In the genomic region with DNA sequence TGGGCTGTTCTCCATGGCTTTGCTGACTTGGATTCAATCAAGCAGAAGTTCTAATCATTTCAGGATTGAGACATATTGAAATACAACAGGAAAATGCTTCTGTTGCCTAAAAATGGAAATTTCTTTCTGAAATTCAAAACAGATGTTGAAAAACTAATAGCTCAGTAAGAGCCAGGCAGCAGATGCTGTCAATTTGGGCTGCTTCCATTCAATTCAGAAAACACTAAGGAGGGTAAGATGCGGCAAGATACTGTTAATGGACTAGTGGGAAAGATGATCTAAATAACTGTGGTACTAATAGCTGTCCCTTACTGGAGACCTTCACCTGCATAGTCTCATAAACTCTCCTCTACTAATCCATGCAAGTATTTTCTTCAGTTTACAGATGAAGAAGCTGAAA, we compare ENCODE assay signal across 22 cellular contexts. TPM values are rescaled to one million over a fixed set of nuclear protein-coding genes. Genes with fewer than 3 reads are reported as not detected.
A peak's percentile ranks its signal among the peaks of the same experiment; 100 is the strongest.
DNase-seq lines count a peak whose midpoint lies in the region; ATAC-seq and TF ChIP-seq lines count a peak whose summit lies in the region.
"Had no signal": no experiment of that assay in that cellular context is flagged by ENCODE, and none has a peak within 500 bp of the region (broad histone marks: within the 10 kb centered on the region; RNA-seq: fewer than 3 reads in every experiment).

No MANE protein-coding gene starts in this region.

- H3K4me1 ChIP-seq in psoas muscle: no peaks in the 10 kb centered on the region
- H3K4me1 ChIP-seq: HAP-1 had no signal

- H3K27me3 ChIP-seq in psoas muscle (ENCODE audit: insufficient read depth in 3 of 3, low read length in 2 of 3): peaks cover 0 to 12% (median 0%) of the 10 kb centered on the region in 3 donors

- no peak overlapping the region for H3K4me3 Mint-ChIP-seq in activated T-helper 17 cell treated with anti-CD3 and anti-CD28 coated beads, Interleukin-2, amount 50 U/mL, for 72 hours
- H3K4me3 Mint-ChIP-seq: CD4-positive, alpha-beta memory T cell; HFFc6 had no signal

- H3K27ac ChIP-seq in psoas muscle: no peak overlapping the region
- H3K27ac ChIP-seq: 22Rv1 had no signal

- H3K27me3 Mint-ChIP-seq in activated T-helper 17 cell treated with anti-CD3 and anti-CD28 coated beads, Interleukin-2, amount 50 U/mL, for 72 hours: peaks cover 9% of the 10 kb centered on the region

- 83 to 94% (median 86%) methylated on average over 1 of the region's 1 CpG for WGBS in psoas muscle, 3 donors

- DNase-seq in AG10803 (ENCODE audit: low read depth) (peak; percentile 7), NCI-H1694 treated with DMSO at 0.1 percent for 48 hours (lab: John Stamatoyannopoulos, UW) (peak; percentile 36), fibroblast of peridontal ligament (ENCODE audit: extremely low read depth) (peak; percentile 29), sciatic nerve (ENCODE audit: low spot score) (no peak), psoas muscle (no peak)
- no peak for DNase-seq in stimulated activated CD8-positive, alpha-beta memory T cell treated with anti-CD3 and anti-CD28 coated beads, Interleukin-4, amount 100 ng/mL, for 48 hours
- DNase-seq: AML-193; C1 segment of cervical spinal cord; Calu3; CD4-positive, alpha-beta memory T cell; COR-L47; DMS53; DMS79 treated with DMSO at 0.1 percent for 48 hours; GF-D8; GOT3; HFFc6 had no signal

- H3K27ac Mint-ChIP-seq in activated T-helper 17 cell treated with anti-CD3 and anti-CD28 coated beads, Interleukin-2, amount 50 U/mL, for 72 hours: no peak overlapping the region
- H3K27ac Mint-ChIP-seq: CD4-positive, alpha-beta memory T cell; HFFc6 had no signal

- H3K4me3 ChIP-seq in AG10803 (ENCODE audit: low read length) (no peak overlapping the region), psoas muscle (no peak overlapping the region)
- H3K4me3 ChIP-seq: HAP-1 had no signal

- intact Hi-C loops in sciatic nerve (cut with DNase I) (no loop called here), psoas muscle (cut with DNase I) (no loop called here)

- no peaks in the 10 kb centered on the region for H3K4me1 Mint-ChIP-seq in activated T-helper 17 cell treated with anti-CD3 and anti-CD28 coated beads, Interleukin-2, amount 50 U/mL, for 72 hours
- H3K4me1 Mint-ChIP-seq: CD4-positive, alpha-beta memory T cell had no signal

- no peaks in the 10 kb centered on the region for H3K36me3 ChIP-seq in psoas muscle (ENCODE audit: insufficient read depth in 1 of 2, low read depth in 1 of 2)
- H3K36me3 ChIP-seq: HAP-1 had no signal

- H3K36me3 Mint-ChIP-seq in activated T-helper 17 cell treated with anti-CD3 and anti-CD28 coated beads, Interleukin-2, amount 50 U/mL, for 72 hours (ENCODE audit: low read depth): no peaks in the 10 kb centered on the region
- H3K36me3 Mint-ChIP-seq: CD4-positive, alpha-beta memory T cell had no signal

- H3K9me3 ChIP-seq in psoas muscle: no peaks in the 10 kb centered on the region
- H3K9me3 ChIP-seq: HAP-1 had no signal

- no peak for TF ChIP-seq CTCF in AG10803 (conservative IDR thresholded peaks at IDR 0.05; ENCODE audit: low read length)
- TF ChIP-seq CTCF in psoas muscle (IDR thresholded peaks at IDR 0.05): no peak

- peaks cover 3% of the 10 kb centered on the region for H3K9me3 Mint-ChIP-seq in activated T-helper 17 cell treated with anti-CD3 and anti-CD28 coated beads, Interleukin-2, amount 50 U/mL, for 72 hours
- H3K9me3 Mint-ChIP-seq: HFFc6 had no signal

- no peak for ATAC-seq in SK-N-SH treated with all-trans-retinoic acid at 6 μM for 48 hours
- no peak for ATAC-seq in activated T-helper 17 cell treated with anti-CD3 and anti-CD28 coated beads, Interleukin-2, amount 50 U/mL, for 72 hours (replicated peaks)
- ATAC-seq in sciatic nerve: no peak
- no peak for ATAC-seq in psoas muscle

TF ChIP-seq in SK-N-SH treated with all-trans-retinoic acid at 6 μM for 48 hours, 23 proteins besides CTCF, POLR2A, EP300 and RAD21:
- TF ChIP-seq ZFP3 (CRISPR knock-in tag; IDR thresholded peaks at IDR 0.05) (no peak), ZC3H10 (CRISPR knock-in tag; IDR thresholded peaks at IDR 0.05) (no peak), ZNF8 (CRISPR knock-in tag; IDR thresholded peaks at IDR 0.05) (peak; percentile 49; the same call in 1 of the 2 replicates), CSDC2 (CRISPR knock-in tag; IDR thresholded peaks at IDR 0.05) (no peak), ZNF565 (CRISPR knock-in tag; conservative IDR thresholded peaks at IDR 0.05; ENCODE audit: low read depth) (no peak), RARB (CRISPR knock-in tag; IDR thresholded peaks at IDR 0.05) (no peak), ZNF70 (CRISPR knock-in tag; IDR thresholded peaks at IDR 0.05) (peak; percentile 62), ISL1 (CRISPR knock-in tag; IDR thresholded peaks at IDR 0.05) (no peak), PPARA (CRISPR knock-in tag; IDR thresholded peaks at IDR 0.05; ENCODE audit: borderline replicate concordance) (no peak), TCF4 (CRISPR knock-in tag; IDR thresholded peaks at IDR 0.05; ENCODE audit: borderline replicate concordance) (peak; percentile 84)
- TF ChIP-seq, protein P1, sequence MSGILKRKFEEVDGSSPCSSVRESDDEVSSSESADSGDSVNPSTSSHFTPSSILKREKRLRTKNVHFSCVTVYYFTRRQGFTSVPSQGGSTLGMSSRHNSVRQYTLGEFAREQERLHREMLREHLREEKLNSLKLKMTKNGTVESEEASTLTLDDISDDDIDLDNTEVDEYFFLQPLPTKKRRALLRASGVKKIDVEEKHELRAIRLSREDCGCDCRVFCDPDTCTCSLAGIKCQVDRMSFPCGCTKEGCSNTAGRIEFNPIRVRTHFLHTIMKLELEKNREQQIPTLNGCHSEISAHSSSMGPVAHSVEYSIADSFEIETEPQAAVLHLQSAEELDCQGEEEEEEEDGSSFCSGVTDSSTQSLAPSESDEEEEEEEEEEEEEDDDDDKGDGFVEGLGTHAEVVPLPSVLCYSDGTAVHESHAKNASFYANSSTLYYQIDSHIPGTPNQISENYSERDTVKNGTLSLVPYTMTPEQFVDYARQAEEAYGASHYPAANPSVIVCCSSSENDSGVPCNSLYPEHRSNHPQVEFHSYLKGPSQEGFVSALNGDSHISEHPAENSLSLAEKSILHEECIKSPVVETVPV (CRISPR knock-in tag; IDR thresholded peaks at IDR 0.05): no peak
- TF ChIP-seq, protein P2, sequence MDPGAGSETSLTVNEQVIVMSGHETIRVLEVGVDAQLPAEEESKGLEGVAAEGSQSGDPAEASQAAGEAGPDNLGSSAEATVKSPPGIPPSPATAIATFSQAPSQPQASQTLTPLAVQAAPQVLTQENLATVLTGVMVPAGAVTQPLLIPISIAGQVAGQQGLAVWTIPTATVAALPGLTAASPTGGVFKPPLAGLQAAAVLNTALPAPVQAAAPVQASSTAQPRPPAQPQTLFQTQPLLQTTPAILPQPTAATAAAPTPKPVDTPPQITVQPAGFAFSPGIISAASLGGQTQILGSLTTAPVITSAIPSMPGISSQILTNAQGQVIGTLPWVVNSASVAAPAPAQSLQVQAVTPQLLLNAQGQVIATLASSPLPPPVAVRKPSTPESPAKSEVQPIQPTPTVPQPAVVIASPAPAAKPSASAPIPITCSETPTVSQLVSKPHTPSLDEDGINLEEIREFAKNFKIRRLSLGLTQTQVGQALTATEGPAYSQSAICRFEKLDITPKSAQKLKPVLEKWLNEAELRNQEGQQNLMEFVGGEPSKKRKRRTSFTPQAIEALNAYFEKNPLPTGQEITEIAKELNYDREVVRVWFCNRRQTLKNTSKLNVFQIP (CRISPR knock-in tag; IDR thresholded peaks at IDR 0.05; ENCODE audit: borderline replicate concordance, low read depth): no peak

RNA-seq across cellular contexts. Expression of a gene that starts 53.5 kb away (rescaled TPM):
- 1 to 10 TPM in 1 of 2 donors, under 1 TPM in 1; 0.37 to 1.1 TPM for total RNA-seq in activated T-helper 17 cell treated with anti-CD3 and anti-CD28 coated beads, Interleukin-2, amount 50 U/mL, for 72 hours
- total RNA-seq in sciatic nerve (2.1 TPM), psoas muscle (10 to 100 TPM in 2 of 4 donors, 1 to 10 TPM in 2; 5.3 to 12.1 (median 9.4) TPM)
- 10 to 100 TPM in 1 of 3 donors, 1 to 10 TPM in 2; 3.6 to 10.4 (median 6.7) TPM for polyA plus RNA-seq in psoas muscle
- total RNA-seq: G401 had no signal
- polyA plus RNA-seq: BJ; CD4-positive, alpha-beta memory T cell had no signal

Comparison
In these comparisons a context has a peak if more than half of its experiments do, and no peak if none do; other contexts are left out.
1. DNase-seq: peak in AG10803 (single experiment), NCI-H1694 treated with DMSO at 0.1 percent for 48 hours (single experiment) and fibroblast of peridontal ligament (single experiment); none in sciatic nerve (single experiment), psoas muscle (0 of 2) and stimulated activated CD8-positive, alpha-beta memory T cell treated with anti-CD3 and anti-CD28 coated beads, Interleukin-4, amount 100 ng/mL, for 48 hours (single experiment).